19 cellular contexts compared by ENCODE assay signal in genomic region chr14:103002578-103003350, GRCh38. TPM values are rescaled to one million over a fixed set of nuclear protein-coding genes. Genes with fewer than 3 reads are reported as not detected.
A peak's percentile ranks its signal among the peaks of the same experiment; 100 is the strongest.
DNase-seq lines count a peak whose midpoint lies in the region; ATAC-seq and TF ChIP-seq lines count a peak whose summit lies in the region.
"Had no signal": no experiment of that assay in that cellular context is flagged by ENCODE, and none has a peak within 500 bp of the region (broad histone marks: within the 10 kb centered on the region; RNA-seq: fewer than 3 reads in every experiment).

No MANE protein-coding gene starts in this region.

- DNase-seq in GM06990 (ENCODE audit: extremely low read depth, insufficient read length) (no peak), Kasumi-1 (lab: John Stamatoyannopoulos, UW) (peak; percentile 29 to 47), astrocyte of the cerebellum (ENCODE audit: low read depth) (no peak), neural progenitor cell (ENCODE audit: low spot score) (no peak), left colon (no peak), GM20000 (ENCODE audit: low spot score) (no peak)
- DNase-seq: activated CD4-positive, alpha-beta T cell treated with anti-CD3 and anti-CD28 coated beads for 4 hours; activated effector memory CD4-positive, alpha-beta T cell treated with anti-CD3 and anti-CD28 coated beads, Interleukin-2, amount 50 U/mL, for 16 hours; NCI-H1417 treated with DMSO at 0.1 percent for 48 hours; NCI-H2171; pancreas; sigmoid colon; stimulated activated CD4-positive, alpha-beta T cell treated with anti-CD3 and anti-CD28 coated beads, Interleukin-1b, Interleukin-23, amount 100 ng/mL, for 48 hours; T-helper 9 cell had no signal

- H3K4me1 Mint-ChIP-seq in neural progenitor cell: peaks cover 3% of the 10 kb centered on the region

- ATAC-seq in HG02571 (IDR thresholded peaks at IDR 0.05; ENCODE audit: unreplicated experiment): no peak
- ATAC-seq in HG02759 (IDR thresholded peaks at IDR 0.05; ENCODE audit: unreplicated experiment): no peak
- no peak for ATAC-seq in left colon
- ATAC-seq: pancreas had no signal

- TF ChIP-seq CTCF in GM06990 (IDR thresholded peaks at IDR 0.05; ENCODE audit: insufficient read depth, low read length, poor library complexity, severe bottlenecking) (peak; percentile 23), astrocyte of the cerebellum (IDR thresholded peaks at IDR 0.05; ENCODE audit: low read depth, low read length, missing control alignments) (peak; percentile 18), neural progenitor cell (IDR thresholded peaks at IDR 0.05) (peak; percentile 10), GM20000 (IDR thresholded peaks at IDR 0.05; ENCODE audit: extremely low read depth, missing control alignments) (no peak)

- no peak overlapping the region for H2AFZ ChIP-seq in neural progenitor cell (replicated peaks)

- H3K9me3 ChIP-seq in neural progenitor cell (ENCODE audit: low read depth): no peaks in the 10 kb centered on the region
- H3K9me3 ChIP-seq: pancreas, sigmoid colon had no signal

- H3K27me3 ChIP-seq in GM06990 (replicated peaks; ENCODE audit: control insufficient read depth, insufficient read depth, low read length) (no peaks in the 10 kb centered on the region), neural progenitor cell (no peaks in the 10 kb centered on the region)
- H3K27me3 ChIP-seq: cardiac muscle cell, pancreas, sigmoid colon had no signal

- no peak overlapping the region for H3K9ac ChIP-seq in neural progenitor cell
- H3K9ac ChIP-seq: KMS-11 had no signal

- no peaks in the 10 kb centered on the region for H3F3A ChIP-seq in neural progenitor cell (ENCODE audit: low read depth)

- H3K27ac ChIP-seq in neural progenitor cell: no peak overlapping the region
- H3K27ac ChIP-seq: KMS-11, pancreas, sigmoid colon had no signal

- peaks cover 6% of the 10 kb centered on the region for H3K27me3 Mint-ChIP-seq in neural progenitor cell (ENCODE audit: insufficient read depth, low read depth)
- H3K27me3 Mint-ChIP-seq: naive B cell had no signal

- peaks cover 3% of the 10 kb centered on the region for H4K20me1 ChIP-seq in neural progenitor cell (ENCODE audit: low read depth)

- peaks cover 28% of the 10 kb centered on the region for H3K36me3 Mint-ChIP-seq in neural progenitor cell

- H3K4me3 ChIP-seq in GM06990 (replicated peaks; ENCODE audit: low read depth, low read length): no peak overlapping the region
- no peak overlapping the region for H3K4me3 ChIP-seq in astrocyte of the cerebellum (ENCODE audit: low read depth, low read length)
- no peak overlapping the region for H3K4me3 ChIP-seq in neural progenitor cell
- H3K4me3 ChIP-seq: cardiac muscle cell, pancreas, sigmoid colon had no signal

- no peak overlapping the region for H3K27ac Mint-ChIP-seq in neural progenitor cell

- H3K4me2 ChIP-seq in neural progenitor cell: no peak overlapping the region
- H3K4me2 ChIP-seq: KMS-11 had no signal

- H3K36me3 ChIP-seq in GM06990 (ENCODE audit: control insufficient read depth, insufficient read depth, low read length) (no peaks in the 10 kb centered on the region; the same call in 1 of the 2 replicates), neural progenitor cell (no peaks in the 10 kb centered on the region)

- in situ Hi-C loops in astrocyte of the cerebellum (cut with HindIII; ENCODE audit: low sequenced_read_pairs): no loop called here

- H3K79me2 ChIP-seq in neural progenitor cell (ENCODE audit: low read depth): no peaks in the 10 kb centered on the region

- no peaks in the 10 kb centered on the region for H3K4me1 ChIP-seq in neural progenitor cell
- H3K4me1 ChIP-seq: pancreas, sigmoid colon had no signal

- H3K4me3 Mint-ChIP-seq in neural progenitor cell: no peak overlapping the region

- intact Hi-C loops in left colon (cut with DNase I, micrococcal nuclease): no loop called here

- H3K9me3 Mint-ChIP-seq in neural progenitor cell: no peaks in the 10 kb centered on the region
- H3K9me3 Mint-ChIP-seq: naive B cell had no signal

RNA-seq across cellular contexts. Expression of gene CDC42BPB, which starts 54.6 kb away (rescaled TPM):
- 48.2 and 78.7 TPM in 2 replicates for total RNA-seq in neural progenitor cell (ENCODE audit: low replicate concordance)
- total RNA-seq in left colon: 10 to 100 TPM; 75.5 to 85.2 TPM

Comparison
In these comparisons a context has a peak if more than half of its experiments do, and no peak if none do; other contexts are left out.
1. DNase-seq: peak in Kasumi-1 (2 of 2); none in GM06990 (single experiment), astrocyte of the cerebellum (single experiment), neural progenitor cell (single experiment), left colon (0 of 2) and GM20000 (single experiment).